ENCODE assay signal across 2 cellular contexts in the genomic region with DNA sequence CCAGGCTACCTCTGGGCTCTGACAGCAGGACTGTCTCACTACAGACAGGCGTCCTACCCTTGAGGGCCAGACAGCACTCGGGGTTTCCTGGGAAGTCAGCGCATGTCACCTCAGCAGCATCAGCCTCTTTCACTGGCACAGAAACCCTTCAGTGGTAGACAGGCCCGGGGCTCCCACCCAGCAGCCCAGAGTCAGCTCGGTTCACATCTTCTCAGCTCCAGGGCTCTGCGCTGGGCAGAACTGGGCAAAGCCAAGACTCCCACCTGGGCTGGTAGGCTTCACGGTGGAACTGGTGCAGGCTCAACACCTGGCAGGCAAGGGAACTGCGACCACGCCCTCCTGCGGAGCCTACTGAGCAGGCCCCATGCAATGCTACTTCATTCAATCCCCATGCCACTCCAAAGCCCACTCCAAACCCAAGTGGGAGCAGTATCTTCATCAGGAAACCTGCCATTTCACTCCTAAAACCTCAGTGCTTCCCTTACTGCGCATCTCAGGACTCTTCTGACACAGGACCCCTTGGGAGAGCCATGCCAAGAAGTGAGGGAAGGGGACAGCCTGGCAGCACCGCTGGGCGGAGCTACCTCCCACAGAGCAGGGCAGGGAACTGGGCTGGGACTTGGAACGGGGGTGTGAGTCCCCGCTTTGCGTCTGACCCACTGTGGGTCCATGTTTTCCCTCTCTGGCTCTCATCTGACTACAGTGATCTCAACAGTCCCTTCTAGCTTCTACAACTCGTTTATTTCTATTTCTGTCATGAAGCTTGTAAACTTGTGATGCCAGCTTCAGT.
TF ChIP-seq lines count a peak whose summit lies in the region.

No MANE protein-coding gene starts in this region.

TF ChIP-seq in WTC11, 78 proteins besides CTCF, POLR2A, EP300 and RAD21:
- no peak for TF ChIP-seq PRRX2 (CRISPR knock-in tag; IDR thresholded peaks at IDR 0.05)
- TF ChIP-seq RORB (CRISPR knock-in tag; IDR thresholded peaks at IDR 0.05) = no peak
- no peak for TF ChIP-seq ZNF423 (CRISPR knock-in tag; IDR thresholded peaks at IDR 0.05)
- TF ChIP-seq TEAD4 (CRISPR knock-in tag; IDR thresholded peaks at IDR 0.05) = no peak
- TF ChIP-seq MXD4 (CRISPR knock-in tag; IDR thresholded peaks at IDR 0.05; ENCODE audit: borderline replicate concordance) = no peak
- TF ChIP-seq ZNF232 (CRISPR knock-in tag; IDR thresholded peaks at IDR 0.05) = no peak

TF ChIP-seq in HepG2, 621 proteins besides CTCF, POLR2A, EP300 and RAD21:
- no peak for TF ChIP-seq ZNF672 (CRISPR knock-in tag; IDR thresholded peaks at IDR 0.05)
- TF ChIP-seq AGO2 (optimal IDR thresholded peaks at IDR 0.05; ENCODE audit: low read depth, low read length) = peak; percentile 40
- TF ChIP-seq RFX5 (IDR thresholded peaks at IDR 0.05; ENCODE audit: low read depth, low read length) = no peak
- TF ChIP-seq, protein P1, sequence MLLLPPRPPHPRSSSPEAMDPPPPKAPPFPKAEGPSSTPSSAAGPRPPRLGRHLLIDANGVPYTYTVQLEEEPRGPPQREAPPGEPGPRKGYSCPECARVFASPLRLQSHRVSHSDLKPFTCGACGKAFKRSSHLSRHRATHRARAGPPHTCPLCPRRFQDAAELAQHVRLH (CRISPR knock-in tag; IDR thresholded peaks at IDR 0.05; ENCODE audit: borderline replicate concordance, low read depth) = no peak
